Comparison of ENCODE assay signal across 2 cellular contexts in genomic region chrX:10589098-10589497, GRCh38.
A peak's percentile ranks its signal among the peaks of the same experiment; 100 is the strongest.
TF ChIP-seq lines count a peak whose summit lies in the region.

No MANE protein-coding gene starts in this region.

TF ChIP-seq in liver, 16 proteins besides CTCF, POLR2A, EP300 and RAD21:
- peak in 1 of 2 donors; percentile 15 for TF ChIP-seq RXRA (IDR thresholded peaks at IDR 0.05)
- no peak for TF ChIP-seq ATF3 (IDR thresholded peaks at IDR 0.05)
- TF ChIP-seq SP1 (IDR thresholded peaks at IDR 0.05), result no peak
- peak; percentile 42 for TF ChIP-seq MAX (IDR thresholded peaks at IDR 0.05)
- no peak for TF ChIP-seq NR2F2 (IDR thresholded peaks at IDR 0.05)
- TF ChIP-seq HNF4A (conservative IDR thresholded peaks at IDR 0.05), result peak; percentile 11 to 14
- peak; percentile 36 for TF ChIP-seq YY1 (IDR thresholded peaks at IDR 0.05)
TF ChIP-seq in liver: peak in this region for 4.

TF ChIP-seq in HepG2, 621 proteins besides CTCF, POLR2A, EP300 and RAD21:
- TF ChIP-seq FIP1L1 (IDR thresholded peaks at IDR 0.05; ENCODE audit: borderline replicate concordance, insufficient read depth, low read depth, low read length) (no peak), ZNF672 (CRISPR knock-in tag; IDR thresholded peaks at IDR 0.05) (no peak), NFYC (CRISPR knock-in tag; IDR thresholded peaks at IDR 0.05) (no peak), ARID2 (CRISPR knock-in tag; IDR thresholded peaks at IDR 0.05; ENCODE audit: borderline replicate concordance) (no peak), ZNF343 (CRISPR knock-in tag; IDR thresholded peaks at IDR 0.05) (no peak), ZNF253 (CRISPR knock-in tag; IDR thresholded peaks at IDR 0.05; ENCODE audit: borderline replicate concordance) (no peak), MLXIP (CRISPR knock-in tag; IDR thresholded peaks at IDR 0.05; ENCODE audit: borderline replicate concordance) (no peak), RBAK (CRISPR knock-in tag; IDR thresholded peaks at IDR 0.05) (no peak), ZNF264 (CRISPR knock-in tag; IDR thresholded peaks at IDR 0.05) (no peak), HDAC6 (IDR thresholded peaks at IDR 0.05; ENCODE audit: low read depth, low read length) (no peak), MZF1 (CRISPR knock-in tag; IDR thresholded peaks at IDR 0.05; ENCODE audit: borderline replicate concordance) (no peak), ZNF383 (CRISPR knock-in tag; IDR thresholded peaks at IDR 0.05; ENCODE audit: borderline replicate concordance) (no peak), XRCC5 (optimal IDR thresholded peaks at IDR 0.05; ENCODE audit: low read length) (no peak), AKNA (CRISPR knock-in tag; IDR thresholded peaks at IDR 0.05; ENCODE audit: borderline replicate concordance) (no peak), ATF5 (CRISPR knock-in tag; IDR thresholded peaks at IDR 0.05; ENCODE audit: low read depth) (no peak), ZNF746 (CRISPR knock-in tag; IDR thresholded peaks at IDR 0.05) (no peak), KDM4B (CRISPR knock-in tag; IDR thresholded peaks at IDR 0.05) (no peak), ZNF619 (CRISPR knock-in tag; IDR thresholded peaks at IDR 0.05) (no peak), CEBPG (CRISPR knock-in tag; IDR thresholded peaks at IDR 0.05) (no peak), ZNF280D (CRISPR knock-in tag; IDR thresholded peaks at IDR 0.05) (no peak)
